18 cellular contexts compared by ENCODE assay signal in genomic region chr3:20575153-20575552, GRCh38.
A peak's percentile ranks its signal among the peaks of the same experiment; 100 is the strongest.
DNase-seq lines count a peak whose midpoint lies in the region; ATAC-seq, FAIRE-seq and TF ChIP-seq lines count a peak whose summit lies in the region.
"Had no signal": no experiment of that assay in that cellular context is flagged by ENCODE, and none has a peak within 500 bp of the region (broad histone marks: within the 10 kb centered on the region; RNA-seq: fewer than 3 reads in every experiment).

No MANE protein-coding gene starts in this region.

- H3K4me2 ChIP-seq in A549 (no peak overlapping the region), GM12878 (ENCODE audit: control insufficient read depth, insufficient read depth) (no peak overlapping the region)

- 5% methylated on average over 2 of the region's 2 CpGs for WGBS in A549 (ENCODE audit: missing lambda C conversion rate)
- 3% methylated on average over 2 of the region's 2 CpGs for WGBS in GM12878 (ENCODE audit: insufficient coverage, insufficient replicate concordance, low lambda C conversion rate, missing lambda C conversion rate)

- H4K20me1 ChIP-seq in GM12878 (ENCODE audit: control insufficient read depth, insufficient read depth): no peaks in the 10 kb centered on the region

- H3K9me3 ChIP-seq in A549 (no peaks in the 10 kb centered on the region), GM12878 (replicated peaks; ENCODE audit: control insufficient read depth, insufficient read depth, low read length) (no peaks in the 10 kb centered on the region)

- no peaks in the 10 kb centered on the region for H3K36me3 ChIP-seq in GM12878 (ENCODE audit: control insufficient read depth in 2 of 2, insufficient read depth in 2 of 2, low read length in 1 of 2)
- H3K36me3 ChIP-seq: cardiac muscle cell, left ventricle myocardium inferior had no signal

- H3K4me1 ChIP-seq in A549: no peaks in the 10 kb centered on the region
- H3K4me1 ChIP-seq in GM12878 (ENCODE audit: control insufficient read depth, insufficient read depth, low read length): no peaks in the 10 kb centered on the region

- H3K4me3 Mint-ChIP-seq in HFFc6: peak overlapping the region; percentile 69
- H3K4me3 Mint-ChIP-seq: natural killer cell; T-helper 1 cell treated with Interleukin-12 subunit alpha and Interleukin-12 subunit beta and Interleukin-4 antibody, amounts not matched to agents 30 μg/mL and 1 μg/mL, for 36 hours had no signal

- intact Hi-C loops in GM12878 (cut with micrococcal nuclease; ENCODE audit: unreplicated experiment): no loop called here

- TF ChIP-seq EP300 in A549 (IDR thresholded peaks at IDR 0.05) (no peak), GM12878 (IDR thresholded peaks at IDR 0.05; ENCODE audit: borderline replicate concordance in 1 of 2, control insufficient read depth in 1 of 2, low read depth in 2 of 2, low read length in 2 of 2) (no peak)

- POLR2A ChIA-PET in A549 (lab: Yijun Ruan, JAX) (no interaction called here), GM12878 (lab: Charles Lee) (no interaction called here)

- H3K9me3 Mint-ChIP-seq in HFFc6: no peaks in the 10 kb centered on the region
- H3K9me3 Mint-ChIP-seq: T-helper 1 cell treated with Interleukin-12 subunit alpha and Interleukin-12 subunit beta and Interleukin-4 antibody, amounts not matched to agents 30 μg/mL and 1 μg/mL, for 36 hours had no signal

- peaks cover 79% of the 10 kb centered on the region for H3K4me1 Mint-ChIP-seq in HFFc6 (ENCODE audit: low read depth)
- H3K4me1 Mint-ChIP-seq: natural killer cell had no signal

- RAD21 ChIA-PET in GM12878 (lab: Charles Lee; ENCODE audit: unreplicated experiment): no interaction called here

- TF ChIP-seq RAD21 in A549 (conservative IDR thresholded peaks at IDR 0.05 in 1 of 2, IDR thresholded peaks at IDR 0.05 in 1 of 2) (no peak), GM12878 (IDR thresholded peaks at IDR 0.05; ENCODE audit: insufficient read depth, low read depth, low read length) (no peak)

- H3K27ac ChIP-seq in A549: no peak overlapping the region
- no peak overlapping the region for H3K27ac ChIP-seq in GM12878 (ENCODE audit: control insufficient read depth, insufficient read depth)
- H3K27ac ChIP-seq in caudate nucleus (ENCODE audit: low read depth, low read length): no peak overlapping the region
- H3K27ac ChIP-seq: cardiac muscle cell, left ventricle myocardium inferior had no signal

- peak overlapping the region; percentile 97 for H3K27ac Mint-ChIP-seq in HFFc6
- H3K27ac Mint-ChIP-seq: natural killer cell; T-helper 1 cell treated with Interleukin-12 subunit alpha and Interleukin-12 subunit beta and Interleukin-4 antibody, amounts not matched to agents 30 μg/mL and 1 μg/mL, for 36 hours had no signal

- TF ChIP-seq POLR2A in A549 (IDR thresholded peaks at IDR 0.05; ENCODE audit: low read length) (no peak), GM12878 (IDR thresholded peaks at IDR 0.05; ENCODE audit: low read depth, low read length) (no peak)

- CTCF ChIA-PET in A549 (lab: Yijun Ruan, JAX) (no interaction called here), GM12878 (lab: Yijun Ruan, JAX) (no interaction called here)

- peaks cover 11% of the 10 kb centered on the region for H3K36me3 Mint-ChIP-seq in HFFc6 (ENCODE audit: low read depth)
- H3K36me3 Mint-ChIP-seq: natural killer cell had no signal

- no peak overlapping the region for H2AFZ ChIP-seq in GM12878 (ENCODE audit: control insufficient read depth, low read depth, low read length)

- no peak for TF ChIP-seq CTCF in A549 (IDR thresholded peaks at IDR 0.05)
- no peak for TF ChIP-seq CTCF in HFFc6 (IDR thresholded peaks at IDR 0.05)
- TF ChIP-seq CTCF in GM12878 (IDR thresholded peaks at IDR 0.05 in 2 of 3, conservative IDR thresholded peaks at IDR 0.05 in 1 of 3; ENCODE audit: control insufficient read depth in 2 of 3, extremely low read depth in 1 of 3, insufficient read depth in 1 of 3, low read depth in 3 of 3, low read length in 3 of 3): no peak

- no peak for ATAC-seq in A549
- ATAC-seq in GM12878: peak; percentile 20; the same call in 1 of the 3 replicates
- no peak for ATAC-seq in GM21786 (IDR thresholded peaks at IDR 0.05; ENCODE audit: unreplicated experiment)
- ATAC-seq in HG02981 (IDR thresholded peaks at IDR 0.05; ENCODE audit: unreplicated experiment): no peak

- no TSS peak for BruUV-seq in GM12878 (replicated peaks; lab: Mats Ljungman, UMichigan)

- no peaks in the 10 kb centered on the region for H3K27me3 ChIP-seq in GM12878 (replicated peaks in 1 of 2; ENCODE audit: control insufficient read depth in 2 of 2, insufficient read depth in 2 of 2, low read length in 1 of 2)
- H3K27me3 ChIP-seq: cardiac muscle cell had no signal

- in situ Hi-C loops in GM12878 (cut with MboI): no loop called here

- no peak overlapping the region for H3K4me3 ChIP-seq in A549
- H3K4me3 ChIP-seq in GM12878: no peak overlapping the region
- H3K4me3 ChIP-seq: cardiac muscle cell, left ventricle myocardium inferior had no signal

- FAIRE-seq in A549 (lab: Jason Lieb, UNC) (no peak), GM12878 (lab: Jason Lieb, UNC) (no peak)
- FAIRE-seq: endometrium had no signal

- H3K27me3 Mint-ChIP-seq in HFFc6 (ENCODE audit: insufficient read depth): no peaks in the 10 kb centered on the region; the same call in 1 of the 2 replicates

- DNase-seq in A549 (ENCODE audit: low read depth in 1 of 2, low spot score in 1 of 2): no peak
- DNase-seq in HFFc6: peak; percentile 92
- DNase-seq in GM12878 (ENCODE audit: low read depth, low spot score): no peak
- DNase-seq in hepatic stellate cell (ENCODE audit: low spot score): peak; percentile 41
- DNase-seq in caudate nucleus (lab: John Stamatoyannopoulos, UW): no peak
- no peak for DNase-seq in iPS-NIHi7 (ENCODE audit: extremely low spot score)
- DNase-seq: ACHN; activated naive CD4-positive, alpha-beta T cell treated with Interleukin-2 at 50 U/mL for 16 hours; left ventricle myocardium inferior; natural killer cell; NCI-H2029; NCI-H82; stimulated activated CD4-positive, alpha-beta T cell treated with anti-CD3 and anti-CD28 coated beads, Interleukin-4, amount 100 ng/mL, for 24 hours had no signal

- SMC1A ChIA-PET in GM12878 (lab: Charles Lee; ENCODE audit: uncharacterized antibody, unreplicated experiment): interaction anchor here (0.9 to 1.1 kb wide), 2 partner anchors 21 to 41 kb away, joined by 3 read pairs; no protein-coding TSS in a partner anchor

- H3K79me2 ChIP-seq in GM12878 (ENCODE audit: control insufficient read depth, insufficient read depth, low read length): no peaks in the 10 kb centered on the region

- no peak overlapping the region for H3K9ac ChIP-seq in GM12878 (ENCODE audit: control insufficient read depth, insufficient read depth, low read length)

TF ChIP-seq in A549, 52 proteins besides CTCF, POLR2A, EP300 and RAD21:
- TF ChIP-seq RFX5 (IDR thresholded peaks at IDR 0.05) (no peak), MAFK (IDR thresholded peaks at IDR 0.05; ENCODE audit: partially characterized antibody) (peak; percentile 27)
TF ChIP-seq in A549: peak in this region for 1.

TF ChIP-seq in GM12878, 131 proteins besides CTCF, POLR2A, EP300 and RAD21 (continues in another document):
- TF ChIP-seq TCF3 (IDR thresholded peaks at IDR 0.05; ENCODE audit: borderline replicate concordance, insufficient read depth, low read depth, low read length): no peak
- no peak for TF ChIP-seq USF1 (IDR thresholded peaks at IDR 0.05; ENCODE audit: borderline replicate concordance, extremely low read length, insufficient read depth, low read depth, low read length)
- TF ChIP-seq PBX3 (IDR thresholded peaks at IDR 0.05; ENCODE audit: insufficient replicate concordance, low read depth, low read length): no peak
- no peak for TF ChIP-seq MYC (IDR thresholded peaks at IDR 0.05; ENCODE audit: insufficient read depth, insufficient read length, insufficient replicate concordance, low read length, severe bottlenecking)
- TF ChIP-seq PAX5 (IDR thresholded peaks at IDR 0.05; ENCODE audit: borderline replicate concordance, low read depth, low read length): no peak
- TF ChIP-seq ZSCAN29 (IDR thresholded peaks at IDR 0.05): no peak
- TF ChIP-seq, protein P1, sequence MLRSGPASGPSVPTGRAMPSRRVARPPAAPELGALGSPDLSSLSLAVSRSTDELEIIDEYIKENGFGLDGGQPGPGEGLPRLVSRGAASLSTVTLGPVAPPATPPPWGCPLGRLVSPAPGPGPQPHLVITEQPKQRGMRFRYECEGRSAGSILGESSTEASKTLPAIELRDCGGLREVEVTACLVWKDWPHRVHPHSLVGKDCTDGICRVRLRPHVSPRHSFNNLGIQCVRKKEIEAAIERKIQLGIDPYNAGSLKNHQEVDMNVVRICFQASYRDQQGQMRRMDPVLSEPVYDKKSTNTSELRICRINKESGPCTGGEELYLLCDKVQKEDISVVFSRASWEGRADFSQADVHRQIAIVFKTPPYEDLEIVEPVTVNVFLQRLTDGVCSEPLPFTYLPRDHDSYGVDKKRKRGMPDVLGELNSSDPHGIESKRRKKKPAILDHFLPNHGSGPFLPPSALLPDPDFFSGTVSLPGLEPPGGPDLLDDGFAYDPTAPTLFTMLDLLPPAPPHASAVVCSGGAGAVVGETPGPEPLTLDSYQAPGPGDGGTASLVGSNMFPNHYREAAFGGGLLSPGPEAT (IDR thresholded peaks at IDR 0.05; ENCODE audit: low read depth): no peak

Comparison
In these comparisons a context has a peak if more than half of its experiments do, and no peak if none do; other contexts are left out.
1. DNase-seq: peak in HFFc6 (single experiment) and hepatic stellate cell (single experiment); none in A549 (0 of 2), GM12878 (single experiment), caudate nucleus (0 of 61) and iPS-NIHi7 (single experiment).